26 cellular contexts compared by ENCODE assay signal in the genomic region with DNA sequence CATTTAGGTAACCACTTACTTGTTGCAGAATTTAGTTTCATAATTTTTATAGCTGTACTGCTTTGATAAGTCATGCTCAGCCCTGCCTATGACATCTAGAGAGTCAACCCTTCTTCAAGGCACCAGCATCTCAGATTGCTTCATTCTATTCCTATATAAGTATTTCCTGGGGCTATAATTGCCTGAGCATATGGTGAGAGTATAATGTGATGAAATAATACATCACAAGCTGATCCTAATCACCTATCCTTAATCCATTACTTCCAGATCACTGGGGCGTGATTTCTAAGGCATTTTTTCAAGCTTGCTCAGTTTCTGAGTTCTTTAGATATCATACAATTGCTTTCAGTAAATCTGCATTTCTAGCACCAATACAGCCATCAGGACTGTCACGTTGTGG.
"Had no signal": no experiment of that assay in that cellular context is flagged by ENCODE, and none has a peak within 500 bp of the region (broad histone marks: within the 10 kb centered on the region; RNA-seq: fewer than 3 reads in every experiment).

No MANE protein-coding gene starts in this region.

- H3K4me3 ChIP-seq: esophagus muscularis mucosa, heart right ventricle, left lung, lower lobe of right lung, mucosa of descending colon, skin epidermis, uterus had no signal

- H3K27ac ChIP-seq: esophagus muscularis mucosa, foreskin keratinocyte, heart right ventricle, left lung, lower lobe of right lung, skin epidermis, uterus had no signal

- ATAC-seq: foreskin keratinocyte; heart right ventricle; left lung; lower lobe of right lung; mucosa of descending colon; natural killer cell treated with Interleukin-12 subunit alpha and Interleukin-12 subunit beta and Interleukin-15 and Interleukin-18, amount 100 ng/mL, for 72 hours; sciatic nerve; stimulated activated effector memory CD8-positive, alpha-beta T cell treated with anti-CD3 and anti-CD28 coated beads, Interleukin-12 subunit alpha, Interleukin-12 subunit beta, amount 100 ng/mL, for 72 hours; stimulated activated naive CD8-positive, alpha-beta T cell treated with anti-CD3 and anti-CD28 coated beads, Interleukin-15, amount 100 ng/mL, for 72 hours had no signal

- H3K36me3 ChIP-seq: esophagus muscularis mucosa, heart right ventricle, left lung, lower lobe of right lung, uterus had no signal

- H3K4me1 ChIP-seq: esophagus muscularis mucosa, foreskin keratinocyte, heart right ventricle, left lung, lower lobe of right lung, uterus had no signal

- FAIRE-seq: bronchial epithelial cell had no signal

- H3K27me3 ChIP-seq: esophagus muscularis mucosa, foreskin keratinocyte, heart right ventricle, left lung, uterus had no signal

- DNase-seq: activated CD4-positive, alpha-beta memory T cell treated with anti-CD3 and anti-CD28 coated beads, Interleukin-2, amount 10 ng/mL, durations not matched to agents 7 days and 5 days; activated CD4-positive, alpha-beta T cell treated with anti-CD3 and anti-CD28 coated beads, Interleukin-2, amount 10 ng/mL, durations not matched to agents 24 days and 14 days; activated CD4-positive, CD25-positive, alpha-beta regulatory T cell treated with anti-CD3 and anti-CD28 coated beads, Interleukin-2, amount 50 U/mL, for 72 hours; activated CD8-positive, alpha-beta memory T cell treated with anti-CD3 and anti-CD28 coated beads, Interleukin-2, amount 50 U/mL, for 48 hours; activated gamma-delta T cell; activated naive CD4-positive, alpha-beta T cell treated with anti-CD3 and anti-CD28 coated beads, Interleukin-2, amount 10 ng/mL, durations not matched to agents 7 days and 5 days; activated T-cell treated with anti-CD3 and anti-CD28 coated beads, Interleukin-2, amount 50 U/mL, for 24 hours; endodermal cell; foreskin keratinocyte; heart right ventricle; left lung; lower lobe of right lung; mesendoderm; mucosa of descending colon; stimulated activated CD4-positive, alpha-beta T cell treated with anti-CD3 and anti-CD28 coated beads, Interleukin-12 subunit alpha, Interleukin-12 subunit beta, amount 100 ng/mL, for 4 hours; stimulated activated CD4-positive, alpha-beta T cell treated with anti-CD3 and anti-CD28 coated beads, Interleukin-4, amount 100 ng/mL, for 1 hour; stimulated activated naive CD8-positive, alpha-beta T cell treated with anti-CD3 and anti-CD28 coated beads, Interleukin-15, amount 100 ng/mL, for 72 hours; substantia nigra; T1000; uterus had no signal

- H3K9me3 ChIP-seq: esophagus muscularis mucosa, left lung, lower lobe of right lung, mucosa of descending colon, uterus had no signal
